In genomic region chr17:42585353-42585752, GRCh38 we compare ENCODE assay signal across 1 cellular context.
TF ChIP-seq lines count a peak whose summit lies in the region.

No MANE protein-coding gene starts in this region.

TF ChIP-seq in WTC11, 78 proteins besides CTCF, POLR2A, EP300 and RAD21 (continued from another document):
- TF ChIP-seq ZSCAN18 (CRISPR knock-in tag; IDR thresholded peaks at IDR 0.05) (no peak), ZNF671 (CRISPR knock-in tag; IDR thresholded peaks at IDR 0.05) (no peak), HMGA2 (CRISPR knock-in tag; IDR thresholded peaks at IDR 0.05) (no peak), AFF4 (CRISPR knock-in tag; IDR thresholded peaks at IDR 0.05; ENCODE audit: borderline replicate concordance) (no peak), ZNF512 (CRISPR knock-in tag; IDR thresholded peaks at IDR 0.05; ENCODE audit: borderline replicate concordance) (no peak), GTF2I (CRISPR knock-in tag; conservative IDR thresholded peaks at IDR 0.05) (no peak), HMGXB4 (CRISPR knock-in tag; IDR thresholded peaks at IDR 0.05) (no peak)
